In genomic region chr7:106365252-106366005, GRCh38 we compare ENCODE assay signal across 9 cellular contexts.
A peak's percentile ranks its signal among the peaks of the same experiment; 100 is the strongest.
DNase-seq lines count a peak whose midpoint lies in the region; ATAC-seq, FAIRE-seq and TF ChIP-seq lines count a peak whose summit lies in the region.
"Had no signal": no experiment of that assay in that cellular context is flagged by ENCODE, and none has a peak within 500 bp of the region (broad histone marks: within the 10 kb centered on the region; RNA-seq: fewer than 3 reads in every experiment).

No MANE protein-coding gene starts in this region.

- DNase-seq in amniotic epithelial cell (ENCODE audit: low read depth) = peak; percentile 42
- peak; percentile 44 for DNase-seq in small intestine
- DNase-seq in WERI-Rb-1 = no peak
- DNase-seq in vagina (ENCODE audit: extremely low spot score in 2 of 2) = no peak
- no peak for DNase-seq in activated CD8-positive, alpha-beta memory T cell treated with anti-CD3 and anti-CD28 coated beads for 24 hours
- DNase-seq: heart left ventricle, NCI-H69 had no signal

- no peaks in the 10 kb centered on the region for H3K36me3 ChIP-seq in small intestine (ENCODE audit: control insufficient read depth in 2 of 2, insufficient read depth in 2 of 2, low read length in 2 of 2)
- H3K36me3 ChIP-seq in WERI-Rb-1 = no peaks in the 10 kb centered on the region
- no peaks in the 10 kb centered on the region for H3K36me3 ChIP-seq in vagina
- H3K36me3 ChIP-seq: heart left ventricle had no signal

- H3K4me3 ChIP-seq in small intestine (ENCODE audit: low read depth in 1 of 2, low read length in 2 of 2) (no peak overlapping the region), WERI-Rb-1 (ENCODE audit: low read depth, low read length) (no peak overlapping the region), vagina (no peak overlapping the region)
- H3K4me3 ChIP-seq: heart left ventricle had no signal

- peak overlapping the region in 1 of 2 donors; percentile 35 for H3K27ac ChIP-seq in small intestine (ENCODE audit: low read depth in 1 of 2, low read length in 1 of 2)
- no peak overlapping the region for H3K27ac ChIP-seq in WERI-Rb-1
- no peak overlapping the region for H3K27ac ChIP-seq in vagina

- H3K4me1 ChIP-seq in small intestine (ENCODE audit: control insufficient read depth in 2 of 2, insufficient read depth in 1 of 2, low read depth in 1 of 2, low read length in 1 of 2) = peaks cover 0 to 3% of the 10 kb centered on the region in 2 donors
- H3K4me1 ChIP-seq in vagina = no peaks in the 10 kb centered on the region

- 49 to 59% (median 50%) methylated on average over 3 of the region's 3 CpGs for WGBS in small intestine, 3 donors

- intact Hi-C loops in vagina (cut with DNase I) = no loop called here

- H3K9me3 ChIP-seq in small intestine (ENCODE audit: control insufficient read depth, low read depth) (no peaks in the 10 kb centered on the region), WERI-Rb-1 (ENCODE audit: severe bottlenecking) (no peaks in the 10 kb centered on the region), vagina (no peaks in the 10 kb centered on the region)
- H3K9me3 ChIP-seq: heart left ventricle had no signal

- no peak for FAIRE-seq in small intestine (lab: Jason Lieb, UNC)

- no peaks in the 10 kb centered on the region for H3K27me3 ChIP-seq in small intestine (ENCODE audit: control insufficient read depth in 2 of 2, insufficient read depth in 2 of 2, low read length in 2 of 2)
- peaks cover 13% of the 10 kb centered on the region for H3K27me3 ChIP-seq in WERI-Rb-1 (ENCODE audit: insufficient read depth, low read depth, severe bottlenecking)
- no peaks in the 10 kb centered on the region for H3K27me3 ChIP-seq in vagina
- H3K27me3 ChIP-seq: heart left ventricle had no signal

- ATAC-seq in GM19452 (IDR thresholded peaks at IDR 0.05; ENCODE audit: unreplicated experiment) (peak; percentile 76), HG03175 (IDR thresholded peaks at IDR 0.05; ENCODE audit: unreplicated experiment) (peak; percentile 96)

- no peak for TF ChIP-seq POLR2A in vagina (IDR thresholded peaks at IDR 0.05)

- TF ChIP-seq CTCF in WERI-Rb-1 (IDR thresholded peaks at IDR 0.05; ENCODE audit: low read depth, low read length) (no peak), vagina (IDR thresholded peaks at IDR 0.05) (no peak)

Comparison
In these comparisons a context has a peak if more than half of its experiments do, and no peak if none do; other contexts are left out.
1. DNase-seq: peak in amniotic epithelial cell (single experiment) and small intestine (single experiment); none in WERI-Rb-1 (single experiment), vagina (0 of 2) and activated CD8-positive, alpha-beta memory T cell treated with anti-CD3 and anti-CD28 coated beads for 24 hours (single experiment).